Comparison of ENCODE assay signal across 9 cellular contexts in genomic region chr6:55617272-55617671, GRCh38. TPM values are rescaled to one million over a fixed set of nuclear protein-coding genes. Genes with fewer than 3 reads are reported as not detected.
A peak's percentile ranks its signal among the peaks of the same experiment; 100 is the strongest.
DNase-seq lines count a peak whose midpoint lies in the region; ATAC-seq and TF ChIP-seq lines count a peak whose summit lies in the region.
"Had no signal": no experiment of that assay in that cellular context is flagged by ENCODE, and none has a peak within 500 bp of the region (broad histone marks: within the 10 kb centered on the region; RNA-seq: fewer than 3 reads in every experiment).

No MANE protein-coding gene starts in this region.

- H3K27ac Mint-ChIP-seq in brain (no peak overlapping the region), nephron (no peak overlapping the region)
- no peak overlapping the region for H3K27ac Mint-ChIP-seq in effector memory CD8-positive, alpha-beta T cell

- ATAC-seq in GM21515 (IDR thresholded peaks at IDR 0.05; ENCODE audit: unreplicated experiment) (peak; percentile 58), GM21723 (IDR thresholded peaks at IDR 0.05; ENCODE audit: unreplicated experiment) (no peak)
- ATAC-seq in effector memory CD8-positive, alpha-beta T cell (replicated peaks): no peak

- H3K4me1 Mint-ChIP-seq in brain (no peaks in the 10 kb centered on the region), nephron (no peaks in the 10 kb centered on the region)
- no peaks in the 10 kb centered on the region for H3K4me1 Mint-ChIP-seq in effector memory CD8-positive, alpha-beta T cell (ENCODE audit: low read depth in 2 of 2)

- peaks cover 4 to 9% (median 8%) of the 10 kb centered on the region in 5 experiments for H3K9me3 Mint-ChIP-seq in brain
- H3K9me3 Mint-ChIP-seq in nephron: peaks cover 4% of the 10 kb centered on the region
- peaks cover 8 to 30% of the 10 kb centered on the region in 2 donors for H3K9me3 Mint-ChIP-seq in effector memory CD8-positive, alpha-beta T cell

- TF ChIP-seq CTCF in brain (conservative IDR thresholded peaks at IDR 0.05) (peak; percentile 35 to 61), nephron (IDR thresholded peaks at IDR 0.05; ENCODE audit: unreplicated experiment in 3 of 3) (peak; percentile 27 to 50 (median 37))

- DNase-seq in ELR (ENCODE audit: low read depth): peak; percentile 64
- peak; percentile 31 for DNase-seq in NCI-H1105 (lab: John Stamatoyannopoulos, UW)
- no peak for DNase-seq in effector memory CD8-positive, alpha-beta T cell
- DNase-seq in COLO668 (lab: John Stamatoyannopoulos, UW; ENCODE audit: unreplicated experiment): no peak
- DNase-seq: right lobe of liver had no signal

- H3K27me3 Mint-ChIP-seq in brain (peaks cover 3% of the 10 kb centered on the region), nephron (ENCODE audit: low read depth) (no peaks in the 10 kb centered on the region)
- H3K27me3 Mint-ChIP-seq in effector memory CD8-positive, alpha-beta T cell: no peaks in the 10 kb centered on the region

- H3K4me3 Mint-ChIP-seq in brain (no peak overlapping the region), nephron (no peak overlapping the region)
- H3K4me3 Mint-ChIP-seq in effector memory CD8-positive, alpha-beta T cell: no peak overlapping the region

- H3K36me3 Mint-ChIP-seq in brain (no peaks in the 10 kb centered on the region), nephron (ENCODE audit: low read depth) (no peaks in the 10 kb centered on the region)
- H3K36me3 Mint-ChIP-seq in effector memory CD8-positive, alpha-beta T cell (ENCODE audit: insufficient read depth): no peaks in the 10 kb centered on the region

RNA-seq across cellular contexts. Expression of gene HMGCLL1, which starts 38.3 kb away (rescaled TPM):
- polyA plus RNA-seq in brain (ENCODE audit: insufficient read depth, low read depth, low replicate concordance): 1.0 TPM

Comparison
In these comparisons a context has a peak if more than half of its experiments do, and no peak if none do; other contexts are left out.
1. DNase-seq: peak in ELR (single experiment) and NCI-H1105 (single experiment); none in effector memory CD8-positive, alpha-beta T cell (0 of 3) and COLO668 (single experiment).